In genomic region chr6:145814035-145814500, GRCh38 we compare ENCODE assay signal across 7 cellular contexts. TPM values are rescaled to one million over a fixed set of nuclear protein-coding genes. Genes with fewer than 3 reads are reported as not detected.
DNase-seq lines count a peak whose midpoint lies in the region; ATAC-seq and TF ChIP-seq lines count a peak whose summit lies in the region.

No MANE protein-coding gene starts in this region.

- H3K27ac ChIP-seq in HUES64 (ENCODE audit: low read depth, low read length) (peak overlapping the region; percentile 97), dorsolateral prefrontal cortex (peak overlapping the region in 56 of 59 donors; percentile 24 to 97 (median 91)), right lobe of liver (peak overlapping the region; percentile 91 to 95 (median 92)), subcutaneous abdominal adipose tissue (ENCODE audit: low read depth, low read length) (peak overlapping the region; percentile 93)

- peaks cover 37% of the 10 kb centered on the region for H3K4me1 Mint-ChIP-seq in T-helper 1 cell treated with Interleukin-12 subunit alpha and Interleukin-12 subunit beta and Interleukin-4 antibody, amounts not matched to agents 30 μg/mL and 1 μg/mL, for 36 hours (ENCODE audit: low read depth)

- intact Hi-C loops in dorsolateral prefrontal cortex (cut with DNase I), result loop anchor here (1.0 to 10.0 kb wide), 3 partner anchors 79 to 151 kb away; partner anchors contain the start of genes EPM2A (in 2 of the 2) and SHPRH (in 1 of the 2)
- intact Hi-C loops in right lobe of liver (cut with DNase I), result no loop called here

- H3K4me3 ChIP-seq in HUES64 (ENCODE audit: low read length), result peak overlapping the region; percentile 84
- H3K4me3 ChIP-seq in dorsolateral prefrontal cortex, result peak overlapping the region; percentile 54 to 97 (median 84)
- H3K4me3 ChIP-seq in right lobe of liver, result peak overlapping the region; percentile 61 to 76 (median 76)
- H3K4me3 ChIP-seq in subcutaneous abdominal adipose tissue (ENCODE audit: low read depth in 1 of 5, low read length in 5 of 5), result peak overlapping the region; percentile 84 to 98 (median 88)

- H3K36me3 Mint-ChIP-seq in T-helper 1 cell treated with Interleukin-12 subunit alpha and Interleukin-12 subunit beta and Interleukin-4 antibody, amounts not matched to agents 30 μg/mL and 1 μg/mL, for 36 hours (ENCODE audit: low read depth), result no peaks in the 10 kb centered on the region

- H3K27me3 Mint-ChIP-seq in T-helper 1 cell treated with Interleukin-12 subunit alpha and Interleukin-12 subunit beta and Interleukin-4 antibody, amounts not matched to agents 30 μg/mL and 1 μg/mL, for 36 hours (ENCODE audit: low read depth), result no peaks in the 10 kb centered on the region

- H3K9me3 ChIP-seq in HUES64 (ENCODE audit: insufficient read depth, low read depth, low read length) (no peaks in the 10 kb centered on the region), right lobe of liver (no peaks in the 10 kb centered on the region), subcutaneous abdominal adipose tissue (ENCODE audit: control insufficient read depth in 5 of 5, low read length in 5 of 5) (no peaks in the 10 kb centered on the region)

- peak overlapping the region; percentile 76 for H3K27ac Mint-ChIP-seq in T-helper 1 cell treated with Interleukin-12 subunit alpha and Interleukin-12 subunit beta and Interleukin-4 antibody, amounts not matched to agents 30 μg/mL and 1 μg/mL, for 36 hours

- H3K9ac ChIP-seq in HUES64 (ENCODE audit: low read depth, low read length), result peak overlapping the region; percentile 86
- H3K9ac ChIP-seq in subcutaneous abdominal adipose tissue (ENCODE audit: low read length in 5 of 5), result peak overlapping the region; percentile 48 to 91 (median 83)

- H3K27me3 ChIP-seq in HUES64 (ENCODE audit: insufficient read depth, low read length), result no peaks in the 10 kb centered on the region
- no peaks in the 10 kb centered on the region for H3K27me3 ChIP-seq in dorsolateral prefrontal cortex
- no peaks in the 10 kb centered on the region for H3K27me3 ChIP-seq in right lobe of liver
- H3K27me3 ChIP-seq in subcutaneous abdominal adipose tissue (ENCODE audit: control insufficient read depth in 5 of 5, insufficient read depth in 4 of 5, low read length in 5 of 5), result no peaks in the 10 kb centered on the region

- H3K36me3 ChIP-seq in HUES64 (ENCODE audit: insufficient read depth, low read length), result no peaks in the 10 kb centered on the region; the same call in 1 of the 2 replicates
- H3K36me3 ChIP-seq in right lobe of liver, result no peaks in the 10 kb centered on the region
- no peaks in the 10 kb centered on the region for H3K36me3 ChIP-seq in subcutaneous abdominal adipose tissue (ENCODE audit: control insufficient read depth in 5 of 5, insufficient read depth in 5 of 5, low read length in 5 of 5)

- H3K4me1 ChIP-seq in HUES64 (ENCODE audit: insufficient read depth, low read length) (peaks cover 37% of the 10 kb centered on the region), right lobe of liver (peaks cover 0 to 19% (median 3%) of the 10 kb centered on the region in 4 donors), subcutaneous abdominal adipose tissue (ENCODE audit: control insufficient read depth in 5 of 5, insufficient read depth in 5 of 5, low read length in 5 of 5) (peaks cover 0 to 37% (median 32%) of the 10 kb centered on the region in 5 donors)

- peak; percentile 7 for DNase-seq in GM03348 (ENCODE audit: low spot score)
- peak in 2 of 10 donors; percentile 14 to 24 for DNase-seq in dorsolateral prefrontal cortex
- peak; percentile 56 to 62 (median 60) for DNase-seq in right lobe of liver

- ATAC-seq in GM21723 (IDR thresholded peaks at IDR 0.05; ENCODE audit: unreplicated experiment), result peak; percentile 22
- peak in 3 of 4 donors; percentile 5 to 43 (median 12) for ATAC-seq in right lobe of liver

- WGBS in HUES64, result under 1% methylated on average over 33 of the region's 33 CpGs
- WGBS in right lobe of liver (ENCODE audit: insufficient coverage, low coverage, low lambda C conversion rate, missing lambda C conversion rate), result 1% methylated on average over 11 of the region's 33 CpGs

- peak in 1 of 56 donors; percentile 3 for TF ChIP-seq CTCF in dorsolateral prefrontal cortex (IDR thresholded peaks at IDR 0.05 in 54 of 56, conservative IDR thresholded peaks at IDR 0.05 in 2 of 56; ENCODE audit: low read depth in 1 of 56, partially characterized antibody in 56 of 56)
- TF ChIP-seq CTCF in right lobe of liver (IDR thresholded peaks at IDR 0.05), result no peak

- no peak for TF ChIP-seq POLR2A in right lobe of liver (IDR thresholded peaks at IDR 0.05)

- H3K9me3 Mint-ChIP-seq in T-helper 1 cell treated with Interleukin-12 subunit alpha and Interleukin-12 subunit beta and Interleukin-4 antibody, amounts not matched to agents 30 μg/mL and 1 μg/mL, for 36 hours, result no peaks in the 10 kb centered on the region

- peak overlapping the region; percentile 87 for H3K4me3 Mint-ChIP-seq in T-helper 1 cell treated with Interleukin-12 subunit alpha and Interleukin-12 subunit beta and Interleukin-4 antibody, amounts not matched to agents 30 μg/mL and 1 μg/mL, for 36 hours

RNA-seq across cellular contexts. Expression of gene FBXO30, which starts 0.5 kb away (rescaled TPM):
- 13.0 TPM for polyA plus RNA-seq in HUES64 (2013, experiment 1 of 2)
- 13.0 TPM for polyA plus RNA-seq in HUES64 (2013, experiment 2 of 2)
- total RNA-seq in dorsolateral prefrontal cortex (10 to 100 TPM in 118 of 120 experiments, 1 to 10 TPM in 2; 9.7 to 17.6 (median 13.0) TPM), right lobe of liver (1 to 10 TPM; 2.2 to 3.2 (median 3.0) TPM)

Comparison
In these comparisons a context has a peak if more than half of its experiments do, and no peak if none do; other contexts are left out.
1. intact Hi-C loops: an anchor here in dorsolateral prefrontal cortex (1.0 to 10.0 kb wide); none called in right lobe of liver.